ENCODE assay signal across 25 cellular contexts in the genomic region with DNA sequence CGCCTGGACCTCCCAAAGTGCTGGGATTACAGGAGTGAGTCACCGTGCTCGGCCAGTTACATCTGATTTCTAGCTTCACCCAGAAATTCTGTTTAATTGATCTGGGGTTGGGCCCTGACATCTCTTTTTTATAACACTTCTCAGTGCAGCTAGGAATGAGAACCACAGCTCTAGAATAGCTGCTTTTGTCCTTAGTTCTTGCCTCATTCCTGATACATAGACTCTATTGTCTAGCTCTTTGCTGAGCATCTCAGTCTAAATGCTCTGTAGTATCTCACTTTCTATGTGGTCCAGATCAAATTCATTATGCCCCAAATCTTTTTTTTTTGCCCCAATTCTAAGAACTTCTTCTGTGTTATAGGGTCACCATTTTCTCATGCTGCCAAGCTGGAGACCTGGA. TPM values are rescaled to one million over a fixed set of nuclear protein-coding genes. Genes with fewer than 3 reads are reported as not detected.
DNase-seq lines count a peak whose midpoint lies in the region; ATAC-seq and TF ChIP-seq lines count a peak whose summit lies in the region.
"Had no signal": no experiment of that assay in that cellular context is flagged by ENCODE, and none has a peak within 500 bp of the region (broad histone marks: within the 10 kb centered on the region; RNA-seq: fewer than 3 reads in every experiment).

No MANE protein-coding gene starts in this region.

- no peaks in the 10 kb centered on the region for H3K9me3 ChIP-seq in left ventricle myocardium inferior (replicated peaks)
- H3K9me3 ChIP-seq: MG63, SJCRH30 had no signal

- DNase-seq in activated naive CD8-positive, alpha-beta T cell treated with anti-CD3 and anti-CD28 coated beads, Interleukin-2, amount 10 ng/mL, durations not matched to agents 7 days and 5 days: no peak
- no peak for DNase-seq in activated naive CD8-positive, alpha-beta T cell treated with anti-CD3 and anti-CD28 coated beads for 36 hours
- DNase-seq in globus pallidus (ENCODE audit: low spot score) (peak; percentile 86), pons (ENCODE audit: low spot score) (peak; percentile 93), left ventricle myocardium inferior (no peak), germinal center (ENCODE audit: low spot score) (no peak), brain microvascular endothelial cell (no peak)
- no peak for DNase-seq in activated T-cell treated with anti-CD3 and anti-CD28 coated beads, Interleukin-2, amount 50 U/mL, for 1 hour
- DNase-seq: 8988T, ACHN, DMS153, DND-41, H9, IMR-90, KG1, MG63, NCI-H1105 treated with DMSO at 0.1 percent for 48 hours, NCI-H146, NCI-H1930, NCI-H2107, NCI-H524, NCI-H774, PC-3, SJCRH30 had no signal

- no peaks in the 10 kb centered on the region for H3K4me1 ChIP-seq in left ventricle myocardium inferior
- H3K4me1 ChIP-seq: SJCRH30 had no signal

- no peak for ATAC-seq in activated naive CD8-positive, alpha-beta T cell treated with anti-CD3 and anti-CD28 coated beads, Interleukin-2, amount 10 ng/mL, durations not matched to agents 7 days and 5 days (ENCODE audit: low read depth)
- ATAC-seq: GM23338, PC-3 had no signal

- peaks cover 5% of the 10 kb centered on the region for H3K9me3 Mint-ChIP-seq in activated naive CD8-positive, alpha-beta T cell treated with anti-CD3 and anti-CD28 coated beads, Interleukin-2, amount 10 ng/mL, durations not matched to agents 7 days and 5 days
- H3K9me3 Mint-ChIP-seq in activated naive CD8-positive, alpha-beta T cell treated with anti-CD3 and anti-CD28 coated beads for 36 hours: peaks cover 10% of the 10 kb centered on the region

- H3K27me3 Mint-ChIP-seq in activated naive CD8-positive, alpha-beta T cell treated with anti-CD3 and anti-CD28 coated beads, Interleukin-2, amount 10 ng/mL, durations not matched to agents 7 days and 5 days: no peaks in the 10 kb centered on the region
- H3K27me3 Mint-ChIP-seq in activated naive CD8-positive, alpha-beta T cell treated with anti-CD3 and anti-CD28 coated beads for 36 hours: no peaks in the 10 kb centered on the region

- no peaks in the 10 kb centered on the region for H3K27me3 ChIP-seq in left ventricle myocardium inferior (ENCODE audit: low read depth)
- no peaks in the 10 kb centered on the region for H3K27me3 ChIP-seq in brain microvascular endothelial cell (replicated peaks)
- H3K27me3 ChIP-seq: MG63, SJCRH30 had no signal

- H3K36me3 ChIP-seq in left ventricle myocardium inferior (no peaks in the 10 kb centered on the region), brain microvascular endothelial cell (replicated peaks) (no peaks in the 10 kb centered on the region)
- H3K36me3 ChIP-seq: MG63, SJCRH30 had no signal

- TF ChIP-seq CTCF in left ventricle myocardium inferior (IDR thresholded peaks at IDR 0.05; ENCODE audit: borderline replicate concordance): no peak
- TF ChIP-seq CTCF in brain microvascular endothelial cell (IDR thresholded peaks at IDR 0.05; ENCODE audit: low read depth, low read length, missing control alignments): no peak

- in situ Hi-C loops in brain microvascular endothelial cell (cut with HindIII; ENCODE audit: low pct_ligation_motif_present, low sequenced_read_pairs): no loop called here

- intact Hi-C loops in left ventricle myocardium inferior (cut with micrococcal nuclease): no loop called here

- H3K4me3 ChIP-seq in left ventricle myocardium inferior (no peak overlapping the region), brain microvascular endothelial cell (ENCODE audit: low read depth, low read length) (no peak overlapping the region)
- H3K4me3 ChIP-seq: GM23338, MG63, SJCRH30 had no signal

- no peak overlapping the region for H3K4me3 Mint-ChIP-seq in activated naive CD8-positive, alpha-beta T cell treated with anti-CD3 and anti-CD28 coated beads, Interleukin-2, amount 10 ng/mL, durations not matched to agents 7 days and 5 days
- no peak overlapping the region for H3K4me3 Mint-ChIP-seq in activated naive CD8-positive, alpha-beta T cell treated with anti-CD3 and anti-CD28 coated beads for 36 hours
- H3K4me3 Mint-ChIP-seq: GM23338, H9 had no signal

- H3K4me1 Mint-ChIP-seq in activated naive CD8-positive, alpha-beta T cell treated with anti-CD3 and anti-CD28 coated beads, Interleukin-2, amount 10 ng/mL, durations not matched to agents 7 days and 5 days: peaks cover 15% of the 10 kb centered on the region
- H3K4me1 Mint-ChIP-seq in activated naive CD8-positive, alpha-beta T cell treated with anti-CD3 and anti-CD28 coated beads for 36 hours: peaks cover 5% of the 10 kb centered on the region
- H3K4me1 Mint-ChIP-seq: GM23338 had no signal

- H3K36me3 Mint-ChIP-seq in activated naive CD8-positive, alpha-beta T cell treated with anti-CD3 and anti-CD28 coated beads, Interleukin-2, amount 10 ng/mL, durations not matched to agents 7 days and 5 days: peaks cover 61% of the 10 kb centered on the region
- H3K36me3 Mint-ChIP-seq in activated naive CD8-positive, alpha-beta T cell treated with anti-CD3 and anti-CD28 coated beads for 36 hours: peaks cover 41% of the 10 kb centered on the region

- POLR2A ChIA-PET in activated naive CD8-positive, alpha-beta T cell treated with anti-CD3 and anti-CD28 coated beads, Interleukin-2, amount 10 ng/mL, durations not matched to agents 7 days and 5 days (lab: Charles Lee): interaction anchor here (0.5 kb wide), 1 partner anchor 30 kb away, joined by 5 read pairs; no protein-coding TSS in a partner anchor

- peak overlapping the region; percentile 39 for H3K27ac Mint-ChIP-seq in activated naive CD8-positive, alpha-beta T cell treated with anti-CD3 and anti-CD28 coated beads, Interleukin-2, amount 10 ng/mL, durations not matched to agents 7 days and 5 days
- no peak overlapping the region for H3K27ac Mint-ChIP-seq in activated naive CD8-positive, alpha-beta T cell treated with anti-CD3 and anti-CD28 coated beads for 36 hours
- H3K27ac Mint-ChIP-seq: GM23338, H9 had no signal

- H3K27ac ChIP-seq in left ventricle myocardium inferior (replicated peaks) (no peak overlapping the region), brain microvascular endothelial cell (no peak overlapping the region)
- H3K27ac ChIP-seq: SJCRH30 had no signal

RNA-seq across cellular contexts. Expression of a gene that starts 29.9 kb away (rescaled TPM):
- 10 to 100 TPM; 82.7 to 86.4 TPM for total RNA-seq in activated naive CD8-positive, alpha-beta T cell treated with anti-CD3 and anti-CD28 coated beads, Interleukin-2, amount 10 ng/mL, durations not matched to agents 7 days and 5 days
- 10 to 100 TPM; 58.6 to 65.6 TPM for total RNA-seq in activated naive CD8-positive, alpha-beta T cell treated with anti-CD3 and anti-CD28 coated beads for 36 hours
- 7.8 TPM for total RNA-seq in left ventricle myocardium inferior

Comparison
In these comparisons a context has a peak if more than half of its experiments do, and no peak if none do; other contexts are left out.
1. DNase-seq: peak in globus pallidus (single experiment) and pons (single experiment); none in activated naive CD8-positive, alpha-beta T cell treated with anti-CD3 and anti-CD28 coated beads, Interleukin-2, amount 10 ng/mL, durations not matched to agents 7 days and 5 days (single experiment), activated naive CD8-positive, alpha-beta T cell treated with anti-CD3 and anti-CD28 coated beads for 36 hours (single experiment), activated T-cell treated with anti-CD3 and anti-CD28 coated beads, Interleukin-2, amount 50 U/mL, for 1 hour (single experiment), left ventricle myocardium inferior (single experiment), germinal center (single experiment) and brain microvascular endothelial cell (single experiment).